In the genomic region with DNA sequence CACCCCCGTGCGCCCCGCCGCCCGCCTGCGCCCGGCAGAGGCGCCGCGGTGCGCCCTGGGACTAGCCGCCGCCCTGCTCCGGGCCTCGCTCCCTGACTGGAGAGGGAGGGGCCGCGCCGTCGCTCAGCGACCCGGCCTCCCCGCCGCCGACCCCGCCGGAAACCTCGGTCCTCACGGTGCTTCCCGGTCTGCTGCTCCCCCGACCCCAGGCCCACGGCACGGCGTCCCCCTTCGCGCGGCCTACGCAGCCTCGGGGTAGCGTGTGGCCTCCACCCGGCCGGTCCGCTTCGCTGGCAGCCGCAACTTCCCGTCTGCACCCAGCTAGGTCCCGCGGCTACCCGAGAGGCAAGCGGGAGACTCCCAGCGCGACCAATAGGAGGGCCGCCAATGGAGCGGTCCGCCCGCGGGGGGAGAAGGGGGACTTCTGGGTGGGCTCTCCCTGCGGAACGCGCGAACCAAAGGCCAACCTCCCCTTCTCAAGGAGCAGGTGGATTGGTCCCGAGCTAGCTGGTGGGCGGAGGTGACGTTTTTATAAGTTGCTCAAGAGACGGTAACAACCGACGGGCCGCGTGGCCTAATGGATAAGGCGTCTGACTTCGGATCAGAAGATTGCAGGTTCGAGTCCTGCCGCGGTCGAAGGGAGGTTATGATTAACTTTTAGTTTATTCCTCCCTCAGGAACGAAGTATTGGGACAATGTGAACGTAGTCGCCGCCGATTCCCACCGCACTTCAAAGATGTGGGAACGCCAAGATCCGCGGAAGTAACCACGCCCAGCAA, we compare ENCODE assay signal across 8 cellular contexts. TPM values are rescaled to one million over a fixed set of nuclear protein-coding genes. Genes with fewer than 3 reads are reported as not detected.
DNase-seq lines count a peak whose midpoint lies in the region; ATAC-seq and TF ChIP-seq lines count a peak whose summit lies in the region.

A gene (minus strand): TSS at position 315 of the 779 bp plus-strand sequence. CDS start 1,070 bp downstream, outside the sequence.

- TF ChIP-seq CTCF in C4-2B (conservative IDR thresholded peaks at IDR 0.05), result no peak

- ATAC-seq in GM19395 (IDR thresholded peaks at IDR 0.05; ENCODE audit: unreplicated experiment) (peak; percentile 90), HG03565 (IDR thresholded peaks at IDR 0.05; ENCODE audit: unreplicated experiment) (peak; percentile 82), left lobe of liver (peak; percentile 92)

- DNase-seq in NCI-H774 (lab: John Stamatoyannopoulos, UW) (peak; percentile 97), left lobe of liver (ENCODE audit: low spot score) (peak; percentile 99)
- peak; percentile 98 for DNase-seq in activated CD4-positive, alpha-beta T cell treated with anti-CD3 and anti-CD28 coated beads, Interleukin-2, amount 50 U/mL, for 4 hours
- DNase-seq in stimulated activated CD4-positive, alpha-beta T cell treated with anti-CD3 and anti-CD28 coated beads, Interleukin-2, amount 100 ng/mL, for 4 hours (ENCODE audit: low read depth), result peak; percentile 97

- peaks cover 39% of the 10 kb centered on the region for H3K36me3 Mint-ChIP-seq in dendritic cell treated with granulocyte-macrophage colony-stimulating factor and Interleukin-4, amounts not matched to agents 40 ng/mL and 50 ng/mL, for 4 days (ENCODE audit: low read depth)

- peak within 1 kb of the TSS; percentile 79 for H3K4me3 Mint-ChIP-seq in dendritic cell treated with granulocyte-macrophage colony-stimulating factor and Interleukin-4, amounts not matched to agents 40 ng/mL and 50 ng/mL, for 4 days

- H3K9me3 Mint-ChIP-seq in dendritic cell treated with granulocyte-macrophage colony-stimulating factor and Interleukin-4, amounts not matched to agents 40 ng/mL and 50 ng/mL, for 4 days, result no peaks in the 10 kb centered on the region

- intact Hi-C loops in dendritic cell treated with granulocyte-macrophage colony-stimulating factor and Interleukin-4, amounts not matched to agents 40 ng/mL and 50 ng/mL, for 4 days (cut with micrococcal nuclease), result no loop called here

- H3K27me3 Mint-ChIP-seq in dendritic cell treated with granulocyte-macrophage colony-stimulating factor and Interleukin-4, amounts not matched to agents 40 ng/mL and 50 ng/mL, for 4 days, result peaks cover 11% of the 10 kb centered on the region

- peak within 1 kb of the TSS; percentile 92 for H3K27ac ChIP-seq in C4-2B

- H3K27ac Mint-ChIP-seq in dendritic cell treated with granulocyte-macrophage colony-stimulating factor and Interleukin-4, amounts not matched to agents 40 ng/mL and 50 ng/mL, for 4 days, result peak within 1 kb of the TSS; percentile 90

- H3K4me1 Mint-ChIP-seq in dendritic cell treated with granulocyte-macrophage colony-stimulating factor and Interleukin-4, amounts not matched to agents 40 ng/mL and 50 ng/mL, for 4 days (ENCODE audit: low read depth), result peaks cover 56% of the 10 kb centered on the region

RNA-seq across cellular contexts. Expression of the gene that starts here (rescaled TPM):
- 36.0 TPM for total RNA-seq in left lobe of liver

Comparison
In these comparisons a context has a peak if more than half of its experiments do, and no peak if none do; other contexts are left out.
1. Peak in every context shown above with its lines: DNase-seq, ATAC-seq and H3K27ac ChIP-seq.